ENCODE assay signal across 24 cellular contexts in genomic region chr7:90530263-90530662, GRCh38.
DNase-seq lines count a peak whose midpoint lies in the region; ATAC-seq and TF ChIP-seq lines count a peak whose summit lies in the region.
"Had no signal": no experiment of that assay in that cellular context is flagged by ENCODE, and none has a peak within 500 bp of the region (broad histone marks: within the 10 kb centered on the region; RNA-seq: fewer than 3 reads in every experiment).

No MANE protein-coding gene starts in this region.

- H3K27me3 Mint-ChIP-seq in activated naive CD8-positive, alpha-beta T cell treated with anti-CD3 and anti-CD28 coated beads, Interleukin-2, amount 50 U/mL, for 24 hours: peaks cover 8% of the 10 kb centered on the region
- H3K27me3 Mint-ChIP-seq: activated naive CD4-positive, alpha-beta T cell treated with anti-CD3 and anti-CD28 coated beads, Interleukin-2, amount 10 ng/mL, durations not matched to agents 7 days and 5 days; effector memory CD8-positive, alpha-beta T cell had no signal

- H3K27me3 ChIP-seq in Peyer's patch: no peaks in the 10 kb centered on the region
- H3K27me3 ChIP-seq: BLaER1, cardiac muscle cell, sigmoid colon, SJSA1 had no signal

- H3K4me1 ChIP-seq in Peyer's patch: no peaks in the 10 kb centered on the region
- H3K4me1 ChIP-seq: BLaER1, sigmoid colon, SJSA1 had no signal

- no peak overlapping the region for H3K4me3 Mint-ChIP-seq in activated naive CD8-positive, alpha-beta T cell treated with anti-CD3 and anti-CD28 coated beads, Interleukin-2, amount 50 U/mL, for 24 hours
- H3K4me3 Mint-ChIP-seq: activated naive CD4-positive, alpha-beta T cell treated with anti-CD3 and anti-CD28 coated beads, Interleukin-2, amount 10 ng/mL, durations not matched to agents 7 days and 5 days; effector memory CD8-positive, alpha-beta T cell had no signal

- H3K27ac Mint-ChIP-seq in activated naive CD8-positive, alpha-beta T cell treated with anti-CD3 and anti-CD28 coated beads, Interleukin-2, amount 50 U/mL, for 24 hours: no peak overlapping the region
- H3K27ac Mint-ChIP-seq: activated naive CD4-positive, alpha-beta T cell treated with anti-CD3 and anti-CD28 coated beads, Interleukin-2, amount 10 ng/mL, durations not matched to agents 7 days and 5 days; effector memory CD8-positive, alpha-beta T cell had no signal

- no peaks in the 10 kb centered on the region for H3K36me3 Mint-ChIP-seq in activated naive CD8-positive, alpha-beta T cell treated with anti-CD3 and anti-CD28 coated beads, Interleukin-2, amount 50 U/mL, for 24 hours (ENCODE audit: low read depth)
- H3K36me3 Mint-ChIP-seq: activated naive CD4-positive, alpha-beta T cell treated with anti-CD3 and anti-CD28 coated beads, Interleukin-2, amount 10 ng/mL, durations not matched to agents 7 days and 5 days had no signal

- H3K27ac ChIP-seq in Peyer's patch: no peak overlapping the region
- H3K27ac ChIP-seq: BLaER1, cardiac muscle cell, sigmoid colon, SJSA1, thoracic aorta had no signal

- H3K36me3 ChIP-seq in Peyer's patch: no peaks in the 10 kb centered on the region
- H3K36me3 ChIP-seq: BLaER1, cardiac muscle cell, sigmoid colon, SJSA1, thoracic aorta had no signal

- no peak for ATAC-seq in activated naive CD8-positive, alpha-beta T cell treated with anti-CD3 and anti-CD28 coated beads, Interleukin-2, amount 50 U/mL, for 24 hours
- ATAC-seq: effector memory CD8-positive, alpha-beta T cell had no signal

- DNase-seq in GM04503 (ENCODE audit: low read depth) (peak; percentile 3), RPMI7951 (ENCODE audit: low read depth) (peak; percentile 24), fibroblast of peridontal ligament (ENCODE audit: extremely low read depth) (peak; percentile 15), renal cortical epithelial cell (ENCODE audit: low read depth) (peak; percentile 21), NCI-H524 (lab: John Stamatoyannopoulos, UW) (no peak), Peyer's patch (no peak), SKM-1 (lab: John Stamatoyannopoulos, UW; ENCODE audit: unreplicated experiment) (no peak)
- DNase-seq in activated naive CD8-positive, alpha-beta T cell treated with anti-CD3 and anti-CD28 coated beads, Interleukin-2, amount 50 U/mL, for 24 hours: no peak
- DNase-seq: activated CD4-positive, alpha-beta T cell treated with anti-CD3 and anti-CD28 coated beads for 4 hours; activated naive CD4-positive, alpha-beta T cell treated with anti-CD3 and anti-CD28 coated beads, Interleukin-2, amount 10 ng/mL, durations not matched to agents 7 days and 5 days; activated T-cell treated with anti-CD3 and anti-CD28 coated beads for 4 hours; DMS153; effector memory CD8-positive, alpha-beta T cell; head of caudate nucleus; islet precursor cell; midbrain; NCI-H2171; occipital lobe; sigmoid colon; stimulated activated CD4-positive, alpha-beta T cell treated with anti-CD3 and anti-CD28 coated beads, Interleukin-2, amount 100 ng/mL, for 48 hours had no signal

- H3K9me3 ChIP-seq in Peyer's patch: no peaks in the 10 kb centered on the region
- H3K9me3 ChIP-seq: BLaER1, sigmoid colon, SJSA1, thoracic aorta had no signal

- H3K4me1 Mint-ChIP-seq in activated naive CD8-positive, alpha-beta T cell treated with anti-CD3 and anti-CD28 coated beads, Interleukin-2, amount 50 U/mL, for 24 hours: no peaks in the 10 kb centered on the region
- H3K4me1 Mint-ChIP-seq: activated naive CD4-positive, alpha-beta T cell treated with anti-CD3 and anti-CD28 coated beads, Interleukin-2, amount 10 ng/mL, durations not matched to agents 7 days and 5 days had no signal

- H3K9me3 Mint-ChIP-seq in activated naive CD8-positive, alpha-beta T cell treated with anti-CD3 and anti-CD28 coated beads, Interleukin-2, amount 50 U/mL, for 24 hours: no peaks in the 10 kb centered on the region
- H3K9me3 Mint-ChIP-seq: activated naive CD4-positive, alpha-beta T cell treated with anti-CD3 and anti-CD28 coated beads, Interleukin-2, amount 10 ng/mL, durations not matched to agents 7 days and 5 days; effector memory CD8-positive, alpha-beta T cell had no signal

- TF ChIP-seq POLR2A in Peyer's patch (IDR thresholded peaks at IDR 0.05): no peak

- no peak overlapping the region for H3K4me3 ChIP-seq in Peyer's patch
- H3K4me3 ChIP-seq: BLaER1, cardiac muscle cell, sigmoid colon, SJSA1, thoracic aorta had no signal

- no peak for TF ChIP-seq CTCF in Peyer's patch (IDR thresholded peaks at IDR 0.05)

Comparison
In these comparisons a context has a peak if more than half of its experiments do, and no peak if none do; other contexts are left out.
1. DNase-seq: peak in GM04503 (single experiment), RPMI7951 (single experiment), fibroblast of peridontal ligament (single experiment) and renal cortical epithelial cell (single experiment); none in activated naive CD8-positive, alpha-beta T cell treated with anti-CD3 and anti-CD28 coated beads, Interleukin-2, amount 50 U/mL, for 24 hours (single experiment), NCI-H524 (0 of 2), Peyer's patch (0 of 3) and SKM-1 (single experiment).